Comparison of ENCODE assay signal across 31 cellular contexts in the genomic region with DNA sequence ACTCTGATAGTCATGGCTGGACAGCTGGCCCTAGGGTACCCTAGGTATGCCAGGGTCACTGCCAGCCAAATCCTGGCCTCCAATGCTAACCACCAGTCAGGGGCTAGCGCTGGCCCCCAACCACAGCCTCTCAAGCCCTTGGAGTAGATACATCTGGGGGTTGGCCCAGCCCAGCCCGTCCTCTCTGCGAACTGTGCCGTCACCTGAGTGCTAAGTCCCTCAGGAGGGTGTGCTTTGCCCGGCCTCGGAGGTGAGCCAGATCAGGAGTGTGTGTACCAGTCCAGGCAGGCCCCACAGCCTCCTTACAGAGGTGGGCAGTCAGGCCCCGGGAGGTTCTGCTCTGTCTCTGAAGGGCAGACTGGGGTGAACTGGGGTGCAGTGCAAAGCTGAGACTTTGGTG. TPM values are rescaled to one million over a fixed set of nuclear protein-coding genes. Genes with fewer than 3 reads are reported as not detected.
"Had no signal": no experiment of that assay in that cellular context is flagged by ENCODE, and none has a peak within 500 bp of the region (broad histone marks: within the 10 kb centered on the region; RNA-seq: fewer than 3 reads in every experiment).

No MANE protein-coding gene starts in this region.

- H3K9me3 Mint-ChIP-seq: immature natural killer cell; memory B cell; naive thymus-derived CD4-positive, alpha-beta T cell; natural killer cell treated with Interleukin-12 subunit alpha and Interleukin-12 subunit beta and Interleukin-15 and Interleukin-18, amount 100 ng/mL, for 72 hours; stimulated activated effector memory CD8-positive, alpha-beta T cell treated with anti-CD3 and anti-CD28 coated beads, Interleukin-12 subunit alpha, Interleukin-12 subunit beta, amount 100 ng/mL, for 72 hours; stimulated activated naive CD8-positive, alpha-beta T cell treated with anti-CD3 and anti-CD28 coated beads, Interleukin-15, Interleukin-2, amounts not matched to agents 100 ng/mL and 50 ng/mL, for 24 hours had no signal

- H3K27ac ChIP-seq: left ventricle myocardium inferior, neutrophil, ovary, sigmoid colon, spleen, suprapubic skin, thoracic aorta, tibial artery, upper lobe of right lung had no signal

- H3K4me3 ChIP-seq: left ventricle myocardium inferior, lung, mucosa of descending colon, ovary, sigmoid colon, spleen, suprapubic skin, thoracic aorta, tibial artery, upper lobe of right lung had no signal

- H3K36me3 Mint-ChIP-seq: immature natural killer cell; memory B cell; naive thymus-derived CD4-positive, alpha-beta T cell; natural killer cell treated with Interleukin-12 subunit alpha and Interleukin-12 subunit beta and Interleukin-15 and Interleukin-18, amount 100 ng/mL, for 72 hours; stimulated activated effector memory CD8-positive, alpha-beta T cell treated with anti-CD3 and anti-CD28 coated beads, Interleukin-12 subunit alpha, Interleukin-12 subunit beta, amount 100 ng/mL, for 72 hours had no signal

- H3K4me3 Mint-ChIP-seq: immature natural killer cell; memory B cell; naive thymus-derived CD4-positive, alpha-beta T cell; natural killer cell treated with Interleukin-12 subunit alpha and Interleukin-12 subunit beta and Interleukin-15 and Interleukin-18, amount 100 ng/mL, for 72 hours; stimulated activated effector memory CD8-positive, alpha-beta T cell treated with anti-CD3 and anti-CD28 coated beads, Interleukin-12 subunit alpha, Interleukin-12 subunit beta, amount 100 ng/mL, for 72 hours; stimulated activated naive CD8-positive, alpha-beta T cell treated with anti-CD3 and anti-CD28 coated beads, Interleukin-15, Interleukin-2, amounts not matched to agents 100 ng/mL and 50 ng/mL, for 24 hours had no signal

- H3K27me3 ChIP-seq: ovary had no signal

- H3K4me1 ChIP-seq: left ventricle myocardium inferior, sigmoid colon, spleen, suprapubic skin, tibial artery, upper lobe of right lung had no signal

- H3K4me1 Mint-ChIP-seq: immature natural killer cell; stimulated activated effector memory CD8-positive, alpha-beta T cell treated with anti-CD3 and anti-CD28 coated beads, Interleukin-12 subunit alpha, Interleukin-12 subunit beta, amount 100 ng/mL, for 72 hours had no signal

- H3K27ac Mint-ChIP-seq: immature natural killer cell; memory B cell; natural killer cell treated with Interleukin-12 subunit alpha and Interleukin-12 subunit beta and Interleukin-15 and Interleukin-18, amount 100 ng/mL, for 72 hours; progenitor cell of endocrine pancreas; stimulated activated naive CD8-positive, alpha-beta T cell treated with anti-CD3 and anti-CD28 coated beads, Interleukin-15, Interleukin-2, amounts not matched to agents 100 ng/mL and 50 ng/mL, for 24 hours had no signal

- DNase-seq: hypothalamus; immature natural killer cell; kidney; left colon; left ventricle myocardium inferior; midbrain; mucosa of descending colon; naive thymus-derived CD4-positive, alpha-beta T cell; occipital lobe; ovary; right cardiac atrium; sigmoid colon; small intestine; spleen; stimulated activated CD4-positive, alpha-beta T cell treated with anti-CD3 and anti-CD28 coated beads, Interleukin-4, amount 100 ng/mL, for 24 hours; stimulated activated naive CD4-positive, alpha-beta T cell; tibial artery; trophoblast cell; upper lobe of right lung had no signal

- H3K9me3 ChIP-seq: left ventricle myocardium inferior, mucosa of descending colon, neutrophil, ovary, sigmoid colon, spleen, suprapubic skin, thoracic aorta, tibial artery, upper lobe of right lung had no signal

- H3K27me3 Mint-ChIP-seq: stimulated activated naive CD8-positive, alpha-beta T cell treated with anti-CD3 and anti-CD28 coated beads, Interleukin-15, Interleukin-2, amounts not matched to agents 100 ng/mL and 50 ng/mL, for 24 hours had no signal

- ATAC-seq: left colon; mucosa of descending colon; naive thymus-derived CD4-positive, alpha-beta T cell; natural killer cell treated with Interleukin-12 subunit alpha and Interleukin-12 subunit beta and Interleukin-15 and Interleukin-18, amount 100 ng/mL, for 72 hours; stimulated activated effector memory CD8-positive, alpha-beta T cell treated with anti-CD3 and anti-CD28 coated beads, Interleukin-12 subunit alpha, Interleukin-12 subunit beta, amount 100 ng/mL, for 72 hours; upper lobe of right lung had no signal

- H3K36me3 ChIP-seq: left ventricle myocardium inferior, neutrophil, ovary, sigmoid colon, spleen, suprapubic skin, thoracic aorta, tibial artery, upper lobe of right lung had no signal

RNA-seq across cellular contexts. Expression of a gene that starts 34.0 kb away (rescaled TPM):
- total RNA-seq: left ventricle myocardium inferior, lower leg skin, mesenteric fat pad, subcutaneous adipose tissue, suprapubic skin, thoracic aorta, upper lobe of right lung had no signal
